In the genomic region with DNA sequence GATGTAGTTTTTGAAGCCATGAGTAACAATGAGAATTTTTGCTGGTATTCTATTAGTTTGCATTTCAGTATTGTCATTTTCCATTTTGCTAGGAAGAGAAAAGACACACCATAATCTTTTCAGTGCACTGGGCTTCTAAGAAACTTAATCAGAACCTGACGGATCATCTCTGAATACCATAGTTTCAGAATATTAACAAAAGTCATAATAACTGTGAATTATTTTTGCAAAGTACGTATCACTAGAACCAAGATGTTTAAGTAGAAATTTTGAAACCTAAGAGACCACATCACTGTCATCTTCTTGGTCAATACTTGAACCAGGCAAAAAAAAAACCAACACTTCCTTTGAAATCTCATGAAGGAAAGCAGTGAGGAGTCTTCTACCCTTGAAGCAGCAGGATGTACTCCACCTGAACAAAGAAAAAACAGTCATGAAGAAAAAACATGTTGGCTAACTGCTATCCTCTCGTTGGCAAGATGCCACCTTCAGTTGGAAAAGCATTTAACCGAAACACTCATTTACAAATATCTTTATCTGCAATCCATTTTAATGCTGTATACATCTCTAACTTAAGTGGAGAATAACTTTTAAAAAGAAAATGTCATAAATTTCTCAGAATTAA, we compare ENCODE assay signal across 11 cellular contexts.
DNase-seq lines count a peak whose midpoint lies in the region; ATAC-seq and TF ChIP-seq lines count a peak whose summit lies in the region.
"Had no signal": no experiment of that assay in that cellular context is flagged by ENCODE, and none has a peak within 500 bp of the region (broad histone marks: within the 10 kb centered on the region; RNA-seq: fewer than 3 reads in every experiment).

No MANE protein-coding gene starts in this region.

- TF ChIP-seq POLR2A in upper lobe of left lung (IDR thresholded peaks at IDR 0.05) = no peak

- H3K4me1 Mint-ChIP-seq in activated naive CD4-positive, alpha-beta T cell treated with anti-CD3 and anti-CD28 coated beads, Interleukin-2, amount 50 U/mL, for 24 hours = peaks cover 75% of the 10 kb centered on the region

- no peaks in the 10 kb centered on the region for H3K27me3 Mint-ChIP-seq in activated naive CD4-positive, alpha-beta T cell treated with anti-CD3 and anti-CD28 coated beads, Interleukin-2, amount 50 U/mL, for 24 hours

- H3K27ac Mint-ChIP-seq in activated naive CD4-positive, alpha-beta T cell treated with anti-CD3 and anti-CD28 coated beads, Interleukin-2, amount 50 U/mL, for 24 hours = peak overlapping the region; percentile 31

- no peak for DNase-seq in activated naive CD4-positive, alpha-beta T cell (lab: John Stamatoyannopoulos, UW)
- DNase-seq in NCI-H69 (lab: John Stamatoyannopoulos, UW) (peak; percentile 91), choroid plexus epithelial cell (ENCODE audit: low read depth) (peak; percentile 35), superior temporal gyrus (ENCODE audit: extremely low spot score) (peak; percentile 60), upper lobe of left lung (no peak), NCI-H2029 (lab: John Stamatoyannopoulos, UW) (no peak)
- DNase-seq: lower lobe of right lung, pancreas had no signal

- H3K9me3 Mint-ChIP-seq in activated naive CD4-positive, alpha-beta T cell treated with anti-CD3 and anti-CD28 coated beads, Interleukin-2, amount 50 U/mL, for 24 hours = no peaks in the 10 kb centered on the region

- no peaks in the 10 kb centered on the region for H3K27me3 ChIP-seq in upper lobe of left lung
- H3K27me3 ChIP-seq: pancreas had no signal

- WGBS in upper lobe of left lung, 2 donors = 66 to 74% methylated on average over 4 of the region's 4 CpGs

- no peaks in the 10 kb centered on the region for H3K36me3 ChIP-seq in upper lobe of left lung
- H3K36me3 ChIP-seq: lower lobe of right lung, pancreas had no signal

- TF ChIP-seq EP300 in upper lobe of left lung (IDR thresholded peaks at IDR 0.05) = no peak

- no peaks in the 10 kb centered on the region for H3K36me3 Mint-ChIP-seq in activated naive CD4-positive, alpha-beta T cell treated with anti-CD3 and anti-CD28 coated beads, Interleukin-2, amount 50 U/mL, for 24 hours

- no peak overlapping the region for H3K4me3 ChIP-seq in choroid plexus epithelial cell (ENCODE audit: low read depth, low read length)
- H3K4me3 ChIP-seq in upper lobe of left lung = no peak overlapping the region
- H3K4me3 ChIP-seq: lower lobe of right lung, pancreas had no signal

- no peak for TF ChIP-seq CTCF in choroid plexus epithelial cell (conservative IDR thresholded peaks at IDR 0.05; ENCODE audit: low read depth, low read length)
- TF ChIP-seq CTCF in upper lobe of left lung (IDR thresholded peaks at IDR 0.05) = no peak

- H3K4me1 ChIP-seq in upper lobe of left lung = peaks cover 0 to 13% (median 7%) of the 10 kb centered on the region in 4 donors
- H3K4me1 ChIP-seq: lower lobe of right lung had no signal

- H3K4me3 Mint-ChIP-seq in activated naive CD4-positive, alpha-beta T cell treated with anti-CD3 and anti-CD28 coated beads, Interleukin-2, amount 50 U/mL, for 24 hours = peak overlapping the region; percentile 16

- H3K9me3 ChIP-seq in upper lobe of left lung = no peaks in the 10 kb centered on the region
- H3K9me3 ChIP-seq: lower lobe of right lung, pancreas had no signal

- H3K27ac ChIP-seq in upper lobe of left lung = no peak overlapping the region
- H3K27ac ChIP-seq: HL-60, lower lobe of right lung, pancreas had no signal

- ATAC-seq in upper lobe of left lung (ENCODE audit: low FRiP score in 2 of 2) (no peak), HG03521 (IDR thresholded peaks at IDR 0.05; ENCODE audit: unreplicated experiment) (no peak)
- ATAC-seq: lower lobe of right lung, pancreas had no signal

Comparison
In these comparisons a context has a peak if more than half of its experiments do, and no peak if none do; other contexts are left out.
1. DNase-seq: peak in NCI-H69 (single experiment), choroid plexus epithelial cell (single experiment) and superior temporal gyrus (single experiment); none in activated naive CD4-positive, alpha-beta T cell (0 of 4), upper lobe of left lung (0 of 2) and NCI-H2029 (single experiment).